ENCODE assay signal across 9 cellular contexts in the genomic region with DNA sequence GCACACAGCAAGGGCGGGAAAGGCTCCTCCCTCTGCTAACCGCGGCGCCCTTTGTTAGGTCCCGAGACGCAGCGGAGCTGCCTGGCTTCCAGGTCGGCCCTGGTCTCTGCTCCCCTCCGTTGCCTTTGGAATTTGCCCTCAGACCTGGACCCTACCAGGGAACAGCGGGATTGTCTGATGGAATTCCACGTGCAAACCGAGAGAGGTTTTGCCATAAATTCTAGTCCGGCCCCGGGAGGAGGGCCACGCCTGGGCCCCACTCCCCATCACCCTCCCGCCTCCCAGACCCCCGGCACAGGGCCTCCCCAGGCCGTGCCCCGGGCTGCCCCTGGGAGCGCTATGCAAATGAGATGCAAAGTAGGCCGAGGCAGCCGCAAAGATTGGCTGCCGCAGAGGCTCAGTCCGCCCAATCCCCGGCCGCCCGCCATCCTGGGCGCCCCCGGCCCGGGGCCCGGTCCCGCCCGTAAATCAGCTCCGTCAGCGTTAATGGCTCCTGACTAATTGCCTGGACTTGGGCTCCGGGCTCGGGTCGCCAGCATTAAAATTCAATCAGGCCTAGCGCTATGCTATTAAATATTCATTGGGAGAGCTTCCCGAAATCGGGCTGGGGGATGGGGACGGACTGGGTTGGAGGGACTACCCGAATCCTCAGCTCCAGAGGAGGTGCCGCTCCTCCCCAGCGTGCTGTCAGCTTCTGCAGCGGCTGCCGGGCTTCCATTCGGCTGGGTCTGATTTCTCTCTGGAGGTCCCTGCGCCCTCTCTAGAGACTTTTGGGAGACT. TPM values are rescaled to one million over a fixed set of nuclear protein-coding genes. Genes with fewer than 3 reads are reported as not detected.
DNase-seq lines count a peak whose midpoint lies in the region; ATAC-seq, FAIRE-seq and TF ChIP-seq lines count a peak whose summit lies in the region.
"Had no signal": no experiment of that assay in that cellular context is flagged by ENCODE, and none has a peak within 500 bp of the region (broad histone marks: within the 10 kb centered on the region; RNA-seq: fewer than 3 reads in every experiment).

No MANE protein-coding gene starts in this region.

- intact Hi-C loops in PC-3 (cut with micrococcal nuclease) = no loop called here

- no peaks in the 10 kb centered on the region for H3K9me3 Mint-ChIP-seq in CD8-positive, alpha-beta memory T cell

- no peak overlapping the region for H3K27ac ChIP-seq in CD8-positive, alpha-beta memory T cell (ENCODE audit: low read depth, low read length)
- no peak overlapping the region for H3K27ac ChIP-seq in PC-3 (ENCODE audit: low read length)

- H3K79me2 ChIP-seq in PC-3 (ENCODE audit: low read length) = no peaks in the 10 kb centered on the region

- BruUV-seq in PC-3 (replicated peaks; lab: Mats Ljungman, UMichigan) = no TSS peak

- peaks cover 46 to 76% of the 10 kb centered on the region in 2 donors for H3K27me3 Mint-ChIP-seq in CD8-positive, alpha-beta memory T cell

- no peak overlapping the region for H3K9ac ChIP-seq in PC-3 (ENCODE audit: low read length)

- POLR2A ChIA-PET in CD8-positive, alpha-beta memory T cell (lab: Charles Lee) = no interaction called here
- POLR2A ChIA-PET in PC-3 (lab: Charles Lee; ENCODE audit: unreplicated experiment) = no interaction called here

- H3K36me3 Mint-ChIP-seq in CD8-positive, alpha-beta memory T cell = no peaks in the 10 kb centered on the region

- H3K4me3 ChIP-seq in CD8-positive, alpha-beta memory T cell (ENCODE audit: low read length) = peak overlapping the region; percentile 45
- H3K4me3 ChIP-seq in epithelial cell of proximal tubule (ENCODE audit: low read depth, low read length) = peak overlapping the region; percentile 47
- H3K4me3 ChIP-seq in PC-3 (ENCODE audit: low read length) = no peak overlapping the region

- H3K27ac Mint-ChIP-seq in CD8-positive, alpha-beta memory T cell = no peak overlapping the region

- no peak overlapping the region for H3K4me2 ChIP-seq in PC-3 (ENCODE audit: low read length)

- peak in 2 of 5 donors; percentile 19 to 42 for DNase-seq in CD8-positive, alpha-beta memory T cell
- DNase-seq in NCI-H82 (lab: John Stamatoyannopoulos, UW) = peak; percentile 97
- no peak for DNase-seq in epithelial cell of proximal tubule (ENCODE audit: low read depth)
- peak in 29 of 56 donors; percentile 9 to 80 (median 41) for DNase-seq in nucleus accumbens (lab: John Stamatoyannopoulos, UW)
- no peak for DNase-seq in LoVo (ENCODE audit: low spot score)
- DNase-seq in frontal cortex (ENCODE audit: low spot score in 2 of 2) = no peak
- no peak for DNase-seq in PC-3

- H3K4me1 ChIP-seq in CD8-positive, alpha-beta memory T cell (ENCODE audit: insufficient read depth, low read length) = peaks cover 8% of the 10 kb centered on the region
- no peaks in the 10 kb centered on the region for H3K4me1 ChIP-seq in PC-3 (ENCODE audit: insufficient read depth, low read length)

- no peaks in the 10 kb centered on the region for H3K9me2 ChIP-seq in PC-3 (replicated peaks; ENCODE audit: low read length)

- no peak for TF ChIP-seq CTCF in epithelial cell of proximal tubule (conservative IDR thresholded peaks at IDR 0.05; ENCODE audit: low read depth, low read length)
- no peak for TF ChIP-seq CTCF in PC-3 (conservative IDR thresholded peaks at IDR 0.05; ENCODE audit: low read depth, low read length)

- H3F3A ChIP-seq in PC-3 (ENCODE audit: low read length, unreplicated experiment) = no peaks in the 10 kb centered on the region

- ATAC-seq in GM19455 (IDR thresholded peaks at IDR 0.05; ENCODE audit: unreplicated experiment) (no peak), PC-3 (no peak)
- ATAC-seq: HCT116 had no signal

- CTCF ChIA-PET in CD8-positive, alpha-beta memory T cell (lab: Charles Lee) = interaction anchor here (0.8 to 1.5 kb wide), 2 partner anchors 11 to 14 kb away, joined by 3 to 4 read pairs; no protein-coding TSS in a partner anchor
- CTCF ChIA-PET in PC-3 (lab: Charles Lee) = no interaction called here

- no peaks in the 10 kb centered on the region for H4K20me1 ChIP-seq in PC-3 (ENCODE audit: low read length)

- H3K4me3 Mint-ChIP-seq in CD8-positive, alpha-beta memory T cell = peak overlapping the region in 5 of 7 donors; percentile 29 to 51 (median 31)

- no peaks in the 10 kb centered on the region for H3K9me3 ChIP-seq in CD8-positive, alpha-beta memory T cell (ENCODE audit: low read length)
- no peaks in the 10 kb centered on the region for H3K9me3 ChIP-seq in PC-3 (ENCODE audit: low read length)

- FAIRE-seq in frontal cortex (lab: Jason Lieb, UNC) = no peak

- peaks cover 42% of the 10 kb centered on the region for H3K27me3 ChIP-seq in CD8-positive, alpha-beta memory T cell (ENCODE audit: insufficient read depth, low read length, poor library complexity, severe bottlenecking)
- no peaks in the 10 kb centered on the region for H3K27me3 ChIP-seq in PC-3 (ENCODE audit: low read length)

- H2AFZ ChIP-seq in PC-3 (ENCODE audit: low read length) = no peak overlapping the region

- no peaks in the 10 kb centered on the region for H3K36me3 ChIP-seq in CD8-positive, alpha-beta memory T cell (ENCODE audit: insufficient read depth, low read length)
- no peaks in the 10 kb centered on the region for H3K36me3 ChIP-seq in PC-3 (ENCODE audit: low read depth, low read length)

- H3K4me1 Mint-ChIP-seq in CD8-positive, alpha-beta memory T cell = peaks cover 2 to 26% (median 11%) of the 10 kb centered on the region in 3 donors

RNA-seq across cellular contexts. Expression of a gene that starts 15.6 kb away (rescaled TPM):
- total RNA-seq in CD8-positive, alpha-beta memory T cell = under 1 TPM; 0.42 to 0.70 TPM
- polyA plus RNA-seq in CD8-positive, alpha-beta memory T cell = 0.12 TPM
- total RNA-seq in epithelial cell of proximal tubule = 0.29 and 3.7 TPM in 2 replicates
- 0.82 TPM for total RNA-seq in frontal cortex
- total RNA-seq in PC-3 (2014; rRNA removed) = not detected in 2 replicates

RNA-seq across cellular contexts. Expression of a gene that starts 23.8 kb away (rescaled TPM):
- total RNA-seq in CD8-positive, alpha-beta memory T cell = not detected
- not detected for polyA plus RNA-seq in CD8-positive, alpha-beta memory T cell
- total RNA-seq in epithelial cell of proximal tubule = not detected in 2 replicates
- total RNA-seq in frontal cortex = not detected
- total RNA-seq in PC-3 (2014; rRNA removed) = not detected in 2 replicates

RNA-seq across cellular contexts. Expression of a gene that starts 43.2 kb away (rescaled TPM):
- total RNA-seq in CD8-positive, alpha-beta memory T cell = under 1 TPM in 1 of 2 experiments, not detected in 1; 0.07 TPM
- polyA plus RNA-seq in CD8-positive, alpha-beta memory T cell = not detected
- total RNA-seq in epithelial cell of proximal tubule (2.4 and 3.6 TPM in 2 replicates), frontal cortex (9.4 TPM), PC-3 (2014; rRNA removed) (0.40 TPM in 1 of 2 replicates, not detected in the other)

Comparison
In these comparisons a context has a peak if more than half of its experiments do, and no peak if none do; other contexts are left out.
1. DNase-seq: peak in NCI-H82 (single experiment) and nucleus accumbens (29 of 56); none in epithelial cell of proximal tubule (single experiment), LoVo (single experiment), frontal cortex (0 of 2) and PC-3 (single experiment).